8 cellular contexts compared by ENCODE assay signal in the genomic region with DNA sequence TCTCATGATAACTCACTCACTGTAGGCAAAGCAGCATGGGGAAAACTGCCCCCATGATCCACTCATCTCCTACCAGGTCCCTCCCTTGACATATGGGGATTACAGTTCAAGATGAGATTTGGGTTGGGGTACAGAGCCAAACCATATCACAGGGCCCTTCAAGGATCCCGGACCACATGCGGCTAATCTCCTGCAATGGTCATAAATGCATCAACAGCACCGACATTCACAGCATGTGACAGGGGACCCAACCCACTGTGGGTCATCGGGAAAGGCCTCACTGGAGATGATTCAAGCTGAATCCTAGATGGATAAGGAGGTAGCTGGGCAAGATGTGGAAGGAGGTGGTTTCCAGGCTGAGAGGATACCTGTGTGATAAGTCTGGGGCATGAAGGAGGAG.
"Had no signal": no experiment of that assay in that cellular context is flagged by ENCODE, and none has a peak within 500 bp of the region (broad histone marks: within the 10 kb centered on the region; RNA-seq: fewer than 3 reads in every experiment).

No MANE protein-coding gene starts in this region.

- H3K36me3 ChIP-seq: HAP-1 had no signal

- H3K4me3 ChIP-seq: GM23248, HAP-1 had no signal

- ATAC-seq: HCT116 had no signal

- H3K27ac ChIP-seq: GM23248 had no signal

- FAIRE-seq: HTR-8/SVneo had no signal

- DNase-seq: GM23248, GOT3, H7, KBM-7 had no signal

- H3K4me1 ChIP-seq: HAP-1 had no signal

- H3K9me3 ChIP-seq: HAP-1 had no signal

- H3K9me3 Mint-ChIP-seq: IgD-negative memory B cell had no signal

- H3K4me3 Mint-ChIP-seq: IgD-negative memory B cell had no signal
